1 cellular context compared by ENCODE assay signal in the genomic region with DNA sequence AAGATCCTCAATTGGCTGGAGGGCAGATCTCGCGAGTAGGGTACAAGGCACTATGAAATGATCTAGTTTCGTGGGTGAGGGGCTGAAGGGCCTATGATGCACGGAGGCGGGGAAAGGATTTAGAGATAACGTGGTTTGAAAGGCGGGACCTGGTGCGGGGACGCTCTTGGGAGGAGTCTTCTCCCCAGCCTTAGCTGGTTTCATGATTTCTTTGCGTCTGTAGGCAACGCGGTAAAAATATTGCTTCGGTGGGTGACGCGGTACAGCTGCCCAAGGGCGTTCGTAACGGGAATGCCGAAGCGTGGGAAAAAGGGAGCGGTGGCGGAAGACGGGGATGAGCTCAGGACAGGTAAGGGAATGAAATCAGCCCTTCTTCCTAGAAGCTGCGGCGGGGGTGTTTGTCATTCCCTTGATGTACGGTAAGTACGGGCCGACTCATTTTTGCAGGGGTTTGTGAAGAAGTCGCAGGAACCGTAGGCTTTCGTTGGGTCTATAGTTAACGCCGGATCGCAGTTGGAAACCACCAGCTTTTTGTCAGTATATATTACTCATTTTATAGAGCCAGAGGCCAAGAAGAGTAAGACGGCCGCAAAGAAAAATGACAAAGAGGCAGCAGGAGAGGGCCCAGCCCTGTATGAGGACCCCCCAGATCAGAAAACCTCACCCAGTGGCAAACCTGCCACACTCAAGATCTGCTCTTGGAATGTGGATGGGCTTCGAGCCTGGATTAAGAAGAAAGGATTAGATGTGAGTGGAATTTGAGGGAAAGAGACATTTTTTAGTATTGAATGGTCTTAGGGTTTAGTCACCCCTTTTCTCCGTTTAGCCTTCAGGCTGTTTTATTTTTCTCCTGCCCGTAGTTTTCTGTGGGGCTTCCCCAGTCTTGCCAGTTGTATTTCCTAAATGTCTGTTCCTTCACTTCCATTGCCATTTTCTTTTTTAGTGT.
A peak's percentile ranks its signal among the peaks of the same experiment; 100 is the strongest.
TF ChIP-seq lines count a peak whose summit lies in the region.

No MANE protein-coding gene starts in this region.

TF ChIP-seq in HepG2, 621 proteins besides CTCF, POLR2A, EP300 and RAD21 (continued from another document and continues in another):
- TF ChIP-seq EEA1 (CRISPR knock-in tag; IDR thresholded peaks at IDR 0.05; ENCODE audit: borderline replicate concordance) (peak; percentile 57; the same call in 1 of the 2 replicates), ZNF138 (CRISPR knock-in tag; IDR thresholded peaks at IDR 0.05; ENCODE audit: low read depth) (peak; percentile 83; the same call in 1 of the 2 replicates), SAP130 (CRISPR knock-in tag; IDR thresholded peaks at IDR 0.05; ENCODE audit: low read depth) (peak; percentile 66), MATR3 (CRISPR knock-in tag; IDR thresholded peaks at IDR 0.05) (no peak), ZNF780A (CRISPR knock-in tag; IDR thresholded peaks at IDR 0.05) (no peak), RFXAP (CRISPR knock-in tag; IDR thresholded peaks at IDR 0.05; ENCODE audit: borderline replicate concordance) (0 out of 2 replicates have a peak, but pooled peaks have one; percentile 39), ZNF496 (CRISPR knock-in tag; IDR thresholded peaks at IDR 0.05; ENCODE audit: insufficient replicate concordance) (no peak), RBFOX2 (IDR thresholded peaks at IDR 0.05; ENCODE audit: low read depth, low read length) (peak; percentile 66; the same call in 1 of the 2 replicates), XRCC5 (optimal IDR thresholded peaks at IDR 0.05; ENCODE audit: low read length) (no peak), SIN3A (IDR thresholded peaks at IDR 0.05; ENCODE audit: borderline replicate concordance, low read depth, low read length) (no peak), CC2D1A (CRISPR knock-in tag; IDR thresholded peaks at IDR 0.05) (peak; percentile 35; the same call in 1 of the 2 replicates), CENPT (CRISPR knock-in tag; IDR thresholded peaks at IDR 0.05; ENCODE audit: low read depth) (peak; percentile 89), ZBTB8A (CRISPR knock-in tag; IDR thresholded peaks at IDR 0.05; ENCODE audit: borderline replicate concordance, low read depth) (peak; percentile 21; the same call in 1 of the 2 replicates), CCDC6 (CRISPR knock-in tag; IDR thresholded peaks at IDR 0.05) (no peak), TEAD2 (CRISPR knock-in tag; IDR thresholded peaks at IDR 0.05) (no peak), TAF15 (IDR thresholded peaks at IDR 0.05; ENCODE audit: low read depth, low read length, poor library complexity, severe bottlenecking) (no peak)
- TF ChIP-seq, protein P1, sequence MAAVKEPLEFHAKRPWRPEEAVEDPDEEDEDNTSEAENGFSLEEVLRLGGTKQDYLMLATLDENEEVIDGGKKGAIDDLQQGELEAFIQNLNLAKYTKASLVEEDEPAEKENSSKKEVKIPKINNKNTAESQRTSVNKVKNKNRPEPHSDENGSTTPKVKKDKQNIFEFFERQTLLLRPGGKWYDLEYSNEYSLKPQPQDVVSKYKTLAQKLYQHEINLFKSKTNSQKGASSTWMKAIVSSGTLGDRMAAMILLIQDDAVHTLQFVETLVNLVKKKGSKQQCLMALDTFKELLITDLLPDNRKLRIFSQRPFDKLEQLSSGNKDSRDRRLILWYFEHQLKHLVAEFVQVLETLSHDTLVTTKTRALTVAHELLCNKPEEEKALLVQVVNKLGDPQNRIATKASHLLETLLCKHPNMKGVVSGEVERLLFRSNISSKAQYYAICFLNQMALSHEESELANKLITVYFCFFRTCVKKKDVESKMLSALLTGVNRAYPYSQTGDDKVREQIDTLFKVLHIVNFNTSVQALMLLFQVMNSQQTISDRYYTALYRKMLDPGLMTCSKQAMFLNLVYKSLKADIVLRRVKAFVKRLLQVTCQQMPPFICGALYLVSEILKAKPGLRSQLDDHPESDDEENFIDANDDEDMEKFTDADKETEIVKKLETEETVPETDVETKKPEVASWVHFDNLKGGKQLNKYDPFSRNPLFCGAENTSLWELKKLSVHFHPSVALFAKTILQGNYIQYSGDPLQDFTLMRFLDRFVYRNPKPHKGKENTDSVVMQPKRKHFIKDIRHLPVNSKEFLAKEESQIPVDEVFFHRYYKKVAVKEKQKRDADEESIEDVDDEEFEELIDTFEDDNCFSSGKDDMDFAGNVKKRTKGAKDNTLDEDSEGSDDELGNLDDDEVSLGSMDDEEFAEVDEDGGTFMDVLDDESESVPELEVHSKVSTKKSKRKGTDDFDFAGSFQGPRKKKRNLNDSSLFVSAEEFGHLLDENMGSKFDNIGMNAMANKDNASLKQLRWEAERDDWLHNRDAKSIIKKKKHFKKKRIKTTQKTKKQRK (IDR thresholded peaks at IDR 0.05; ENCODE audit: low read length): no peak
- TF ChIP-seq, protein P2, sequence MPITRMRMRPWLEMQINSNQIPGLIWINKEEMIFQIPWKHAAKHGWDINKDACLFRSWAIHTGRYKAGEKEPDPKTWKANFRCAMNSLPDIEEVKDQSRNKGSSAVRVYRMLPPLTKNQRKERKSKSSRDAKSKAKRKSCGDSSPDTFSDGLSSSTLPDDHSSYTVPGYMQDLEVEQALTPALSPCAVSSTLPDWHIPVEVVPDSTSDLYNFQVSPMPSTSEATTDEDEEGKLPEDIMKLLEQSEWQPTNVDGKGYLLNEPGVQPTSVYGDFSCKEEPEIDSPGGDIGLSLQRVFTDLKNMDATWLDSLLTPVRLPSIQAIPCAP (CRISPR knock-in tag; IDR thresholded peaks at IDR 0.05; ENCODE audit: low read depth): 0 out of 2 replicates have a peak, but pooled peaks have one; percentile 51
- TF ChIP-seq, protein P3, sequence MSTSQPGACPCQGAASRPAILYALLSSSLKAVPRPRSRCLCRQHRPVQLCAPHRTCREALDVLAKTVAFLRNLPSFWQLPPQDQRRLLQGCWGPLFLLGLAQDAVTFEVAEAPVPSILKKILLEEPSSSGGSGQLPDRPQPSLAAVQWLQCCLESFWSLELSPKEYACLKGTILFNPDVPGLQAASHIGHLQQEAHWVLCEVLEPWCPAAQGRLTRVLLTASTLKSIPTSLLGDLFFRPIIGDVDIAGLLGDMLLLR (CRISPR knock-in tag; IDR thresholded peaks at IDR 0.05): no peak
- TF ChIP-seq, protein P4, sequence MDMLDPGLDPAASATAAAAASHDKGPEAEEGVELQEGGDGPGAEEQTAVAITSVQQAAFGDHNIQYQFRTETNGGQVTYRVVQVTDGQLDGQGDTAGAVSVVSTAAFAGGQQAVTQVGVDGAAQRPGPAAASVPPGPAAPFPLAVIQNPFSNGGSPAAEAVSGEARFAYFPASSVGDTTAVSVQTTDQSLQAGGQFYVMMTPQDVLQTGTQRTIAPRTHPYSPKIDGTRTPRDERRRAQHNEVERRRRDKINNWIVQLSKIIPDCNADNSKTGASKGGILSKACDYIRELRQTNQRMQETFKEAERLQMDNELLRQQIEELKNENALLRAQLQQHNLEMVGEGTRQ (IDR thresholded peaks at IDR 0.05; ENCODE audit: low read depth, low read length): no peak
- TF ChIP-seq, protein P4 (CRISPR knock-in tag; IDR thresholded peaks at IDR 0.05; ENCODE audit: borderline replicate concordance): peak; percentile 96; the same call in 1 of the 2 replicates
- TF ChIP-seq, protein P5, sequence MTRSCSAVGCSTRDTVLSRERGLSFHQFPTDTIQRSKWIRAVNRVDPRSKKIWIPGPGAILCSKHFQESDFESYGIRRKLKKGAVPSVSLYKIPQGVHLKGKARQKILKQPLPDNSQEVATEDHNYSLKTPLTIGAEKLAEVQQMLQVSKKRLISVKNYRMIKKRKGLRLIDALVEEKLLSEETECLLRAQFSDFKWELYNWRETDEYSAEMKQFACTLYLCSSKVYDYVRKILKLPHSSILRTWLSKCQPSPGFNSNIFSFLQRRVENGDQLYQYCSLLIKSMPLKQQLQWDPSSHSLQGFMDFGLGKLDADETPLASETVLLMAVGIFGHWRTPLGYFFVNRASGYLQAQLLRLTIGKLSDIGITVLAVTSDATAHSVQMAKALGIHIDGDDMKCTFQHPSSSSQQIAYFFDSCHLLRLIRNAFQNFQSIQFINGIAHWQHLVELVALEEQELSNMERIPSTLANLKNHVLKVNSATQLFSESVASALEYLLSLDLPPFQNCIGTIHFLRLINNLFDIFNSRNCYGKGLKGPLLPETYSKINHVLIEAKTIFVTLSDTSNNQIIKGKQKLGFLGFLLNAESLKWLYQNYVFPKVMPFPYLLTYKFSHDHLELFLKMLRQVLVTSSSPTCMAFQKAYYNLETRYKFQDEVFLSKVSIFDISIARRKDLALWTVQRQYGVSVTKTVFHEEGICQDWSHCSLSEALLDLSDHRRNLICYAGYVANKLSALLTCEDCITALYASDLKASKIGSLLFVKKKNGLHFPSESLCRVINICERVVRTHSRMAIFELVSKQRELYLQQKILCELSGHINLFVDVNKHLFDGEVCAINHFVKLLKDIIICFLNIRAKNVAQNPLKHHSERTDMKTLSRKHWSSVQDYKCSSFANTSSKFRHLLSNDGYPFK (CRISPR knock-in tag; IDR thresholded peaks at IDR 0.05; ENCODE audit: borderline replicate concordance): no peak
- TF ChIP-seq, protein P6, sequence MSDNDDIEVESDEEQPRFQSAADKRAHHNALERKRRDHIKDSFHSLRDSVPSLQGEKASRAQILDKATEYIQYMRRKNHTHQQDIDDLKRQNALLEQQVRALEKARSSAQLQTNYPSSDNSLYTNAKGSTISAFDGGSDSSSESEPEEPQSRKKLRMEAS (IDR thresholded peaks at IDR 0.05): 0 out of 2 replicates have a peak, but pooled peaks have one; percentile 21
- TF ChIP-seq, protein P7, sequence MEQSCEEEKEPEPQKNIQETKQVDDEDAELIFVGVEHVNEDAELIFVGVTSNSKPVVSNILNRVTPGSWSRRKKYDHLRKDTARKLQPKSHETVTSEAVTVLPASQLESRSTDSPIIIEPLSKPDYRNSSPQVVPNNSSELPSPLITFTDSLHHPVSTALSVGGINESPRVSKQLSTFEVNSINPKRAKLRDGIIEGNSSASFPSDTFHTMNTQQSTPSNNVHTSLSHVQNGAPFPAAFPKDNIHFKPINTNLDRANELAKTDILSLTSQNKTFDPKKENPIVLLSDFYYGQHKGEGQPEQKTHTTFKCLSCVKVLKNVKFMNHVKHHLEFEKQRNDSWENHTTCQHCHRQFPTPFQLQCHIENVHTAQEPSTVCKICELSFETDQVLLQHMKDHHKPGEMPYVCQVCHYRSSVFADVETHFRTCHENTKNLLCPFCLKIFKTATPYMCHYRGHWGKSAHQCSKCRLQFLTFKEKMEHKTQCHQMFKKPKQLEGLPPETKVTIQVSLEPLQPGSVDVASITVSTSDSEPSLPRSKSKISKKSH (CRISPR knock-in tag; IDR thresholded peaks at IDR 0.05; ENCODE audit: borderline replicate concordance): no peak
- TF ChIP-seq, protein P8, sequence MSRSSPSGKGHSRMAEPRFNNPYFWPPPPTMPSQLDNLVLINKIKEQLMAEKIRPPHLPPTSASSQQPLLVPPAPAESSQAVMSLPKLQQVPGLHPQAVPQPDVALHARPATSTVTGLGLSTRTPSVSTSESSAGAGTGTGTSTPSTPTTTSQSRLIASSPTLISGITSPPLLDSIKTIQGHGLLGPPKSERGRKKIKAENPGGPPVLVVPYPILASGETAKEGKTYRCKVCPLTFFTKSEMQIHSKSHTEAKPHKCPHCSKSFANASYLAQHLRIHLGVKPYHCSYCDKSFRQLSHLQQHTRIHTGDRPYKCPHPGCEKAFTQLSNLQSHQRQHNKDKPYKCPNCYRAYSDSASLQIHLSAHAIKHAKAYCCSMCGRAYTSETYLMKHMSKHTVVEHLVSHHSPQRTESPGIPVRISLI (CRISPR knock-in tag; IDR thresholded peaks at IDR 0.05; ENCODE audit: borderline replicate concordance): no peak
